In genomic region chr17:44230139-44230695, GRCh38 we compare ENCODE assay signal across 29 cellular contexts. TPM values are rescaled to one million over a fixed set of nuclear protein-coding genes. Genes with fewer than 3 reads are reported as not detected.
DNase-seq lines count a peak whose midpoint lies in the region; ATAC-seq, FAIRE-seq and TF ChIP-seq lines count a peak whose summit lies in the region.
"Had no signal": no experiment of that assay in that cellular context is flagged by ENCODE, and none has a peak within 500 bp of the region (broad histone marks: within the 10 kb centered on the region; RNA-seq: fewer than 3 reads in every experiment).

No MANE protein-coding gene starts in this region.

- H3K36me3 Mint-ChIP-seq in progenitor cell of endocrine pancreas (ENCODE audit: insufficient read depth): no peaks in the 10 kb centered on the region
- H3K36me3 Mint-ChIP-seq: CD8-positive, alpha-beta T cell had no signal

- no peak overlapping the region for H4K8ac ChIP-seq in trophoblast cell (ENCODE audit: low read depth, low read length)

- no peaks in the 10 kb centered on the region for H3K27me3 Mint-ChIP-seq in progenitor cell of endocrine pancreas

- H3K4me2 ChIP-seq in trophoblast cell (ENCODE audit: low read length): no peak overlapping the region

- no peaks in the 10 kb centered on the region for H3K79me1 ChIP-seq in trophoblast cell (ENCODE audit: low read length)

- no peak overlapping the region for H2AFZ ChIP-seq in trophoblast cell (ENCODE audit: insufficient read depth, low read length, poor library complexity)

- H3K9me3 Mint-ChIP-seq in progenitor cell of endocrine pancreas (ENCODE audit: low read depth): no peaks in the 10 kb centered on the region
- H3K9me3 Mint-ChIP-seq: CD8-positive, alpha-beta T cell had no signal

- H3K4me3 ChIP-seq in bronchial epithelial cell (ENCODE audit: low read depth, low read length): no peak overlapping the region
- H3K4me3 ChIP-seq in left ventricle myocardium inferior: no peak overlapping the region
- no peak overlapping the region for H3K4me3 ChIP-seq in trophoblast cell (ENCODE audit: low read depth, low read length)
- H3K4me3 ChIP-seq: GM12878, SJSA1 had no signal

- H3K9me3 ChIP-seq in left ventricle myocardium inferior (replicated peaks) (no peaks in the 10 kb centered on the region), trophoblast cell (ENCODE audit: insufficient read depth, low read depth, low read length) (no peaks in the 10 kb centered on the region)
- H3K9me3 ChIP-seq: Caco-2, SJSA1 had no signal

- H3K4ac ChIP-seq in trophoblast cell (ENCODE audit: low read depth, low read length): no peak overlapping the region

- peak overlapping the region; percentile 59 for H3K27ac Mint-ChIP-seq in progenitor cell of endocrine pancreas
- H3K27ac Mint-ChIP-seq: CD8-positive, alpha-beta T cell had no signal

- no peak overlapping the region for H2BK12ac ChIP-seq in trophoblast cell (ENCODE audit: low read length)

- DNase-seq in Right ventricle myocardium inferior (ENCODE audit: missing footprints) (no peak), cardiac septum (ENCODE audit: low spot score) (no peak), bronchial epithelial cell (ENCODE audit: low read depth) (no peak), left ventricle myocardium inferior (no peak), progenitor cell of endocrine pancreas (ENCODE audit: low spot score, unreplicated experiment) (no peak), trophoblast cell (no peak), HK-2 (ENCODE audit: unreplicated experiment) (no peak)
- DNase-seq: C1 segment of cervical spinal cord; Caco-2; CD8-positive, alpha-beta T cell; DMS79; EL; GDM1; H7; Kasumi-1; NCI-H1105 treated with DMSO at 0.1 percent for 48 hours; NCI-H146; NCI-H2029; NCI-H446; NCI-H524 treated with DMSO at 0.1 percent for 48 hours; NCI-H774; PC-3 had no signal

- no peak overlapping the region for H3K4me3 Mint-ChIP-seq in progenitor cell of endocrine pancreas (ENCODE audit: low read depth)
- H3K4me3 Mint-ChIP-seq: CD8-positive, alpha-beta T cell had no signal

- TF ChIP-seq CTCF in bronchial epithelial cell (IDR thresholded peaks at IDR 0.05; ENCODE audit: insufficient read depth, low read length, severe bottlenecking) (no peak), left ventricle myocardium inferior (IDR thresholded peaks at IDR 0.05; ENCODE audit: borderline replicate concordance) (no peak), progenitor cell of endocrine pancreas (IDR thresholded peaks at IDR 0.05; ENCODE audit: unreplicated experiment) (no peak)

- H3K18ac ChIP-seq in trophoblast cell (ENCODE audit: low read length): no peak overlapping the region

- intact Hi-C loops in Right ventricle myocardium inferior (cut with DNase I) (no loop called here), cardiac septum (cut with DNase I) (no loop called here), left ventricle myocardium inferior (cut with micrococcal nuclease) (no loop called here)

- no peak overlapping the region for H3K14ac ChIP-seq in trophoblast cell (ENCODE audit: low read length)

- H4K91ac ChIP-seq in trophoblast cell (ENCODE audit: low read depth, low read length): no peak overlapping the region

- peaks cover 4% of the 10 kb centered on the region for H3K4me1 Mint-ChIP-seq in progenitor cell of endocrine pancreas (ENCODE audit: low read depth)

- no peaks in the 10 kb centered on the region for H3K79me2 ChIP-seq in trophoblast cell (ENCODE audit: control insufficient read depth, insufficient read depth, low read length, poor library complexity)

- H2BK5ac ChIP-seq in trophoblast cell (ENCODE audit: low read depth, low read length, poor library complexity): no peak overlapping the region

- no peak overlapping the region for H4K12ac ChIP-seq in trophoblast cell (ENCODE audit: low read depth, low read length)

- H3K36me3 ChIP-seq in bronchial epithelial cell (ENCODE audit: control insufficient read depth, insufficient read depth, low read length) (no peaks in the 10 kb centered on the region), left ventricle myocardium inferior (no peaks in the 10 kb centered on the region), trophoblast cell (ENCODE audit: control insufficient read depth in 1 of 2, insufficient read depth in 2 of 2, low read length in 2 of 2) (no peaks in the 10 kb centered on the region)
- H3K36me3 ChIP-seq: SJSA1 had no signal

- ATAC-seq in Right ventricle myocardium inferior: peak; percentile 64
- no peak for ATAC-seq in GM19023 (IDR thresholded peaks at IDR 0.05; ENCODE audit: unreplicated experiment)
- ATAC-seq: CD8-positive, alpha-beta T cell; GM12878; PC-3 had no signal

- H2AK5ac ChIP-seq in trophoblast cell (ENCODE audit: low read length): no peak overlapping the region

- H2BK120ac ChIP-seq in trophoblast cell (ENCODE audit: insufficient read depth, low read length, poor library complexity): no peak overlapping the region

- H3K4me1 ChIP-seq in left ventricle myocardium inferior: peaks cover 17% of the 10 kb centered on the region
- no peaks in the 10 kb centered on the region for H3K4me1 ChIP-seq in trophoblast cell (ENCODE audit: control insufficient read depth in 1 of 2, insufficient read depth in 2 of 2, low read length in 2 of 2)
- H3K4me1 ChIP-seq: Caco-2, SJSA1 had no signal

- no peak overlapping the region for H3K9ac ChIP-seq in trophoblast cell (ENCODE audit: low read length)

- H3K27ac ChIP-seq in left ventricle myocardium inferior (replicated peaks): peak overlapping the region; percentile 50
- no peak overlapping the region for H3K27ac ChIP-seq in trophoblast cell (ENCODE audit: low read depth, low read length)
- H3K27ac ChIP-seq: 22Rv1, SJSA1 had no signal

- H3K27me3 ChIP-seq in bronchial epithelial cell (ENCODE audit: control insufficient read depth, insufficient read depth, low read length) (no peaks in the 10 kb centered on the region), left ventricle myocardium inferior (ENCODE audit: low read depth) (no peaks in the 10 kb centered on the region), trophoblast cell (ENCODE audit: insufficient read depth, low read length) (no peaks in the 10 kb centered on the region)

- no CpG with 5 or more reads among the region's 10 CpGs for WGBS in trophoblast cell (ENCODE audit: extremely low coverage, insufficient coverage, insufficient read length)

- peak; percentile 7 for FAIRE-seq in bronchial epithelial cell (lab: Jason Lieb, UNC)
- FAIRE-seq: GM12878, HepG2 had no signal

- H3K23ac ChIP-seq in trophoblast cell (ENCODE audit: low read length): no peak overlapping the region

RNA-seq across cellular contexts. Expression of gene UBTF, which starts 10.7 kb away (rescaled TPM):
- total RNA-seq in Right ventricle myocardium inferior (57.5 TPM), cardiac septum (53.1 TPM), bronchial epithelial cell (22.9 and 36.1 TPM in 2 replicates), left ventricle myocardium inferior (53.9 TPM), progenitor cell of endocrine pancreas (94.2 and 100 TPM in 2 replicates)
- polyA plus RNA-seq in trophoblast cell (2013): 57.0 and 58.2 TPM in 2 replicates

RNA-seq across cellular contexts. Expression of gene ATXN7L3, which starts 30.5 kb away (rescaled TPM):
- total RNA-seq in Right ventricle myocardium inferior: 40.8 TPM
- 37.8 TPM for total RNA-seq in cardiac septum
- 32.4 and 46.3 TPM in 2 replicates for total RNA-seq in bronchial epithelial cell
- 28.7 TPM for total RNA-seq in left ventricle myocardium inferior
- total RNA-seq in progenitor cell of endocrine pancreas: 117 and 135 TPM in 2 replicates
- polyA plus RNA-seq in trophoblast cell (2013): 78.0 and 80.6 TPM in 2 replicates

RNA-seq across cellular contexts. Expression of gene SLC4A1, which starts 37.7 kb away (rescaled TPM):
- total RNA-seq in Right ventricle myocardium inferior: 0.08 TPM
- total RNA-seq in cardiac septum: 4.0 TPM
- not detected in 2 replicates for total RNA-seq in bronchial epithelial cell
- not detected for total RNA-seq in left ventricle myocardium inferior
- total RNA-seq in progenitor cell of endocrine pancreas: not detected in 2 replicates
- 0.01 and 0.03 TPM in 2 replicates for polyA plus RNA-seq in trophoblast cell (2013)
- total RNA-seq: Caco-2; CD8-positive, alpha-beta T cell; GM12878; HepG2; HT1080; MCF 10A; PC-3; SJSA1 had no signal
- polyA plus RNA-seq: HepG2 had no signal

RNA-seq across cellular contexts. Expression of gene TMUB2, which starts 43.4 kb away (rescaled TPM):
- total RNA-seq in Right ventricle myocardium inferior (20.8 TPM), cardiac septum (20.5 TPM), bronchial epithelial cell (20.3 and 25.6 TPM in 2 replicates), left ventricle myocardium inferior (20.9 TPM), progenitor cell of endocrine pancreas (48.5 and 50.3 TPM in 2 replicates)
- polyA plus RNA-seq in trophoblast cell (2013): 36.3 and 39.2 TPM in 2 replicates

RNA-seq across cellular contexts. Expression of gene ASB16, which starts 59.7 kb away (rescaled TPM):
- total RNA-seq in Right ventricle myocardium inferior (14.5 TPM), cardiac septum (8.9 TPM), bronchial epithelial cell (not detected in 2 replicates), left ventricle myocardium inferior (12.9 TPM), progenitor cell of endocrine pancreas (0.49 and 0.89 TPM in 2 replicates)
- polyA plus RNA-seq in trophoblast cell (2013): 0.30 and 0.35 TPM in 2 replicates
- total RNA-seq: Caco-2; CD8-positive, alpha-beta T cell; HT1080; MCF 10A; SJSA1 had no signal
- polyA plus RNA-seq: HepG2 had no signal
